ENCODE assay signal across 14 cellular contexts in the genomic region with DNA sequence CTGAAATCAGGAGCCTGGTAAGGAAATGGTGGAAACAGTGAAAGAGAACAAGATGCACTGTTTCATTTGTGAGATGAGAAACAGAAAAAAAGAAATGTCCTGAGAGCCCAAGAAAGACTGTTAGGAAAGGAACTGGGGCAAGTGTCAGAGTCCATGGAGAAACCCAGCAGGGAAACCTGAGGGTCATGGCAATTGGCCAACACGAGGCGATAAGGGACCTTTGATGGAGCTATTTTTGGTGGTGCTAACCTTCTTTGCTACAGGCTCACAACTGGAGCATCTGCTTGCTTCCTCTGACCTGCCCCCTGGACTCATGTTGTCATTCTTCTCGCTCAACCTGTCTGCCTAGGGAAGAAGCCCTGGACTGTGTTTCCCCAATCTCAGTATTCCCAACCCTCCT. TPM values are rescaled to one million over a fixed set of nuclear protein-coding genes. Genes with fewer than 3 reads are reported as not detected.
"Had no signal": no experiment of that assay in that cellular context is flagged by ENCODE, and none has a peak within 500 bp of the region (broad histone marks: within the 10 kb centered on the region; RNA-seq: fewer than 3 reads in every experiment).

No MANE protein-coding gene starts in this region.

- H3K36me3 ChIP-seq: gastroesophageal sphincter, thyroid gland had no signal

- H3K4me1 Mint-ChIP-seq: activated T-helper 17 cell treated with anti-CD3 and anti-CD28 coated beads, Interleukin-2, amount 50 U/mL, for 72 hours had no signal

- H3K27me3 ChIP-seq: left lung, thyroid gland had no signal

- ATAC-seq: activated naive CD8-positive, alpha-beta T cell treated with anti-CD3 and anti-CD28 coated beads, Interleukin-2, amount 50 U/mL, for 24 hours; activated T-helper 17 cell treated with anti-CD3 and anti-CD28 coated beads, Interleukin-2, amount 50 U/mL, for 72 hours; gastroesophageal sphincter; left lung; natural killer cell; sciatic nerve had no signal

- H3K27me3 Mint-ChIP-seq: activated T-helper 17 cell treated with anti-CD3 and anti-CD28 coated beads, Interleukin-2, amount 50 U/mL, for 72 hours had no signal

- H3K4me3 Mint-ChIP-seq: activated naive CD4-positive, alpha-beta T cell treated with anti-CD3 and anti-CD28 coated beads for 36 hours; activated naive CD8-positive, alpha-beta T cell treated with anti-CD3 and anti-CD28 coated beads, Interleukin-2, amount 50 U/mL, for 24 hours; activated T-helper 17 cell treated with anti-CD3 and anti-CD28 coated beads, Interleukin-2, amount 50 U/mL, for 72 hours; natural killer cell had no signal

- H3K9me3 Mint-ChIP-seq: activated naive CD4-positive, alpha-beta T cell treated with anti-CD3 and anti-CD28 coated beads for 36 hours; activated naive CD8-positive, alpha-beta T cell treated with anti-CD3 and anti-CD28 coated beads, Interleukin-2, amount 50 U/mL, for 24 hours; activated T-helper 17 cell treated with anti-CD3 and anti-CD28 coated beads, Interleukin-2, amount 50 U/mL, for 72 hours; natural killer cell had no signal

- DNase-seq: activated CD4-positive, alpha-beta T cell treated with anti-CD3 and anti-CD28 coated beads for 1 hour; activated CD4-positive, alpha-beta T cell treated with anti-CD3 and anti-CD28 coated beads, Interleukin-2, amount 50 U/mL, for 4 hours; activated naive CD4-positive, alpha-beta T cell treated with anti-CD3 and anti-CD28 coated beads for 36 hours; activated naive CD8-positive, alpha-beta T cell treated with anti-CD3 and anti-CD28 coated beads, Interleukin-2, amount 50 U/mL, for 24 hours; caudate nucleus; hippocampal formation; left lung; mesenchymal stem cell; natural killer cell; stimulated activated CD4-positive, alpha-beta T cell treated with anti-CD3 and anti-CD28 coated beads, Interleukin-2, amount 100 ng/mL, for 24 hours; thyroid gland had no signal

- H3K4me3 ChIP-seq: gastroesophageal sphincter, left lung, thyroid gland had no signal

- H3K36me3 Mint-ChIP-seq: natural killer cell had no signal

- H3K9me3 ChIP-seq: gastroesophageal sphincter, left lung, thyroid gland had no signal

- H3K27ac Mint-ChIP-seq: activated naive CD4-positive, alpha-beta T cell treated with anti-CD3 and anti-CD28 coated beads for 36 hours; activated naive CD8-positive, alpha-beta T cell treated with anti-CD3 and anti-CD28 coated beads, Interleukin-2, amount 50 U/mL, for 24 hours; activated T-helper 17 cell treated with anti-CD3 and anti-CD28 coated beads, Interleukin-2, amount 50 U/mL, for 72 hours; natural killer cell had no signal

- H3K27ac ChIP-seq: gastroesophageal sphincter, left lung, thyroid gland had no signal

RNA-seq across cellular contexts. Expression of a gene that starts 49.4 kb away (rescaled TPM):
- total RNA-seq: activated naive CD4-positive, alpha-beta T cell treated with anti-CD3 and anti-CD28 coated beads for 36 hours had no signal
